33 cellular contexts compared by ENCODE assay signal in the genomic region with DNA sequence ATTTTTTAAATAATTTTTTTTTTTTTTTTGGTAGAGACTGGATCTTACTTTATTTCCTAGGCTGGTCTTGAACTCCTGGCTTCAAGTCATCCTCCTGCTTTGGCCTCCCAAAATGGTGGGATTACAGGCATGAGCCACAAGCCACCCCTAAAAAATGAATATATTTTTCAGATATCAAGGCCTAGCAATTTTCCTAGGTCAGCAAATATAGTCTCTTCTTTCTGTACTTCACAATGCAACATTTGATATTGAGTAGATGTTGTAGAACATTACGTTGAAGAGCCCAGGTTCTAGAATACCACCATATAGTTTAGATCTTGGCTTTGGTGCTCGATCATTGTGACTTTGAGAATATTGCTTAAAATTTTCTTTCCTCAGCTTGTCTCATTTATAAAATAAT.
"Had no signal": no experiment of that assay in that cellular context is flagged by ENCODE, and none has a peak within 500 bp of the region (broad histone marks: within the 10 kb centered on the region; RNA-seq: fewer than 3 reads in every experiment).

No MANE protein-coding gene starts in this region.

- ATAC-seq: activated naive CD4-positive, alpha-beta T cell treated with anti-CD3 and anti-CD28 coated beads, Interleukin-2, amount 50 U/mL, for 72 hours; activated naive CD8-positive, alpha-beta T cell treated with anti-CD3 and anti-CD28 coated beads, Interleukin-2, amount 50 U/mL, for 24 hours; activated T-cell treated with anti-CD3 and anti-CD28 coated beads, Interleukin-2, amount 50 U/mL, for 4 hours; activated T-cell treated with anti-CD3 and anti-CD28 coated beads, Interleukin-2, amount 50 U/mL, for 72 hours; activated T-helper 17 cell treated with anti-CD3 and anti-CD28 coated beads, Interleukin-2, amount 50 U/mL, for 72 hours; body of pancreas had no signal

- H3K9me3 ChIP-seq: adrenal gland, ascending aorta, body of pancreas, breast epithelium had no signal

- H3K36me3 ChIP-seq: adrenal gland, ascending aorta, brain microvascular endothelial cell, breast epithelium, cardiac muscle cell had no signal

- H3K27me3 ChIP-seq: adrenal gland, ascending aorta, body of pancreas, brain microvascular endothelial cell, breast epithelium, cardiac muscle cell had no signal

- H3K27ac ChIP-seq: adrenal gland, ascending aorta, body of pancreas, brain microvascular endothelial cell, breast epithelium, cardiac muscle cell had no signal

- H3K4me1 ChIP-seq: adrenal gland, ascending aorta, body of pancreas, breast epithelium had no signal

- H3K4me3 ChIP-seq: adrenal gland, ascending aorta, body of pancreas, breast epithelium, cardiac muscle cell had no signal

- DNase-seq: activated effector memory CD4-positive, alpha-beta T cell treated with anti-CD3 and anti-CD28 coated beads, Interleukin-2, amount 50 U/mL, for 16 hours; activated effector memory CD4-positive, alpha-beta T cell treated with Interleukin-2 at 50 U/mL for 16 hours; activated gamma-delta T cell; activated gamma-delta T cell treated with Interleukin-2 at 50 U/mL for 16 hours; activated naive CD4-positive, alpha-beta T cell; activated naive CD4-positive, alpha-beta T cell treated with anti-CD3 and anti-CD28 coated beads for 36 hours; activated naive CD4-positive, alpha-beta T cell treated with anti-CD3 and anti-CD28 coated beads, Interleukin-2, amount 10 ng/mL, durations not matched to agents 7 days and 5 days; activated naive CD4-positive, alpha-beta T cell treated with anti-CD3 and anti-CD28 coated beads, Interleukin-2, amount 50 U/mL, for 16 hours; activated naive CD4-positive, alpha-beta T cell treated with Interleukin-2 at 50 U/mL for 16 hours; activated naive CD8-positive, alpha-beta T cell treated with anti-CD3 and anti-CD28 coated beads for 36 hours; activated naive CD8-positive, alpha-beta T cell treated with anti-CD3 and anti-CD28 coated beads, Interleukin-2, amount 10 ng/mL, durations not matched to agents 7 days and 5 days; activated naive CD8-positive, alpha-beta T cell treated with anti-CD3 and anti-CD28 coated beads, Interleukin-2, amount 50 U/mL, for 24 hours; activated T-cell treated with anti-CD3 and anti-CD28 coated beads, Interleukin-2, amount 50 U/mL, for 24 hours; activated T-cell treated with anti-CD3 and anti-CD28 coated beads, Interleukin-2, amount 50 U/mL, for 4 hours; activated T-cell treated with anti-CD3 and anti-CD28 coated beads, Interleukin-2, amount 50 U/mL, for 48 hours; activated T-cell treated with anti-CD3 and anti-CD28 coated beads, Interleukin-2, amount 50 U/mL, for 72 hours; adrenal gland; amniotic stem cell; amygdala; anterior cingulate cortex; aorta; body of pancreas; brain microvascular endothelial cell; caudate nucleus; central memory CD4-positive, alpha-beta T cell; cerebellar nuclear complex had no signal

- FAIRE-seq: astrocyte, bronchial epithelial cell had no signal
